ENCODE assay signal across 22 cellular contexts in the genomic region with DNA sequence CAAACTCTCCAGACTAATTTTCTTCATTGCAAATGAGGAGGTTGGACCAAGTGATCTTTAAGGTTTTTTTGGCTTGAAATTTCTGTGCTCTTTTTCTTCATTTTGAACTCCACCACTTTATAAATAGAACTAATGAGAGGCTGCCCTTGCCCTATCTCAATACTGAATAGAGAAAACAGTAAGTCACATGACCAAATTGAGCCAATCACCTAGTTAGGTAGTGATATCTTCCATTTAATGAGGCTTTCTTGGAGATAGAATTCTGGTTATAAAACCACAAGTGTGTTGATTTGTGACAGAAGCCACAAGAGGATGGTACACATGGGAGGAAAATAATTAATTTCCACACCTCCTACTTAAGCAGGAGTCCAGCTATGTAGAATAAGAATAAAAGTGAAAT.
"Had no signal": no experiment of that assay in that cellular context is flagged by ENCODE, and none has a peak within 500 bp of the region (broad histone marks: within the 10 kb centered on the region; RNA-seq: fewer than 3 reads in every experiment).

No MANE protein-coding gene starts in this region.

- H3K9me3 Mint-ChIP-seq: activated CD4-positive, alpha-beta T cell treated with anti-CD3 and anti-CD28 coated beads, Interleukin-2, amount 10 ng/mL, durations not matched to agents 24 days and 14 days; dendritic cell treated with granulocyte-macrophage colony-stimulating factor and Interleukin-4, amounts not matched to agents 40 ng/mL and 50 ng/mL, for 4 days; nephron progenitor cell had no signal

- H3K27ac ChIP-seq: breast epithelium, epithelial cell of prostate, psoas muscle, right lobe of liver, transverse colon, vagina had no signal

- H3K36me3 ChIP-seq: breast epithelium, right lobe of liver, transverse colon, vagina had no signal

- H3K27me3 ChIP-seq: breast epithelium, right lobe of liver, transverse colon, vagina had no signal

- ATAC-seq: psoas muscle; right lobe of liver; stimulated activated naive CD8-positive, alpha-beta T cell treated with anti-CD3 and anti-CD28 coated beads, Interleukin-15, Interleukin-2, amounts not matched to agents 100 U/mL and 50 U/mL, for 24 hours had no signal

- H3K27me3 Mint-ChIP-seq: activated CD4-positive, alpha-beta T cell treated with anti-CD3 and anti-CD28 coated beads, Interleukin-2, amount 10 ng/mL, durations not matched to agents 24 days and 14 days; dendritic cell treated with granulocyte-macrophage colony-stimulating factor and Interleukin-4, amounts not matched to agents 40 ng/mL and 50 ng/mL, for 4 days had no signal

- H3K4me3 ChIP-seq: breast epithelium, psoas muscle, right lobe of liver, smooth muscle cell, transverse colon, vagina had no signal

- DNase-seq: activated CD4-positive, alpha-beta T cell treated with anti-CD3 and anti-CD28 coated beads, Interleukin-2, amount 10 ng/mL, durations not matched to agents 24 days and 14 days; activated CD4-positive, CD25-positive, alpha-beta regulatory T cell; activated CD8-positive, alpha-beta memory T cell treated with anti-CD3 and anti-CD28 coated beads for 24 hours; activated naive CD4-positive, alpha-beta T cell treated with Interleukin-2 at 50 U/mL for 16 hours; activated T-cell treated with anti-CD3 and anti-CD28 coated beads for 4 hours; anterior cingulate cortex; head of caudate nucleus; mesendoderm; nephron progenitor cell; occipital lobe; psoas muscle; right lobe of liver; stimulated activated CD4-positive, alpha-beta T cell treated with anti-CD3 and anti-CD28 coated beads, Interleukin-4, amount 100 ng/mL, for 4 hours; stimulated activated CD8-positive, alpha-beta memory T cell treated with anti-CD3 and anti-CD28 coated beads, Interleukin-4, amount 100 ng/mL, for 48 hours; stimulated activated naive CD8-positive, alpha-beta T cell treated with anti-CD3 and anti-CD28 coated beads, Interleukin-15, Interleukin-2, amounts not matched to agents 100 U/mL and 50 U/mL, for 24 hours; transverse colon had no signal

- H3K4me1 Mint-ChIP-seq: nephron progenitor cell had no signal

- H3K4me3 Mint-ChIP-seq: activated CD4-positive, alpha-beta T cell treated with anti-CD3 and anti-CD28 coated beads, Interleukin-2, amount 10 ng/mL, durations not matched to agents 24 days and 14 days; dendritic cell treated with granulocyte-macrophage colony-stimulating factor and Interleukin-4, amounts not matched to agents 40 ng/mL and 50 ng/mL, for 4 days; nephron progenitor cell had no signal

- H3K9me3 ChIP-seq: breast epithelium, psoas muscle, right lobe of liver, transverse colon, vagina had no signal

- FAIRE-seq: frontal cortex had no signal

- H3K4me1 ChIP-seq: breast epithelium, psoas muscle, right lobe of liver, vagina had no signal

- H3K27ac Mint-ChIP-seq: activated CD4-positive, alpha-beta T cell treated with anti-CD3 and anti-CD28 coated beads, Interleukin-2, amount 10 ng/mL, durations not matched to agents 24 days and 14 days; dendritic cell treated with granulocyte-macrophage colony-stimulating factor and Interleukin-4, amounts not matched to agents 40 ng/mL and 50 ng/mL, for 4 days; nephron progenitor cell had no signal
